ENCODE assay signal across 11 cellular contexts in the genomic region with DNA sequence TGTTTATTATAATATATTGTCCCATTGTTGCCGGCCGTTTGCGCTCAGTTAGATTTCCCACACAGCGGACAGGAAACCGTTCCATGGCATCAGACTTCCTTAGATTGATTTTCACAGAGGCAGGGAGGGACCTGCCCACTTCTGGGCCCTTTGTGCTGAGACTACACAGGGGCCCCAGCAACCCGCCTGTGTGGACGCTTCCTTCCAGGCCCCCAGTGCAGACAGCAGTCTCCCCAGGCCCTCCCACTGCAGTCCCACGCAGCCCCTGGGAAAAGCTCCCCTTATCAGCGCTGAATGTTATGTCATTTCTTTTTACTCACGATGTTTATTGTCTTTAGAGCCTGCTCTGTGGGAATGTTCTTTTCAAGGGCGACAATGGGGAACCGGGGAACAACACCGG.
A peak's percentile ranks its signal among the peaks of the same experiment; 100 is the strongest.
DNase-seq lines count a peak whose midpoint lies in the region; TF ChIP-seq lines count a peak whose summit lies in the region.
"Had no signal": no experiment of that assay in that cellular context is flagged by ENCODE, and none has a peak within 500 bp of the region (broad histone marks: within the 10 kb centered on the region; RNA-seq: fewer than 3 reads in every experiment).

No MANE protein-coding gene starts in this region.

- no peak overlapping the region for H3K27ac ChIP-seq in OCI-LY3 (ENCODE audit: low read length)
- H3K27ac ChIP-seq in esophagus muscularis mucosa (replicated peaks in 1 of 4): peak overlapping the region; percentile 83 to 88 (median 85)
- H3K27ac ChIP-seq in mesendoderm (ENCODE audit: low read depth, low read length): no peak overlapping the region
- H3K27ac ChIP-seq in tibial artery: peak overlapping the region; percentile 84 to 89
- H3K27ac ChIP-seq: WERI-Rb-1 had no signal

- no peaks in the 10 kb centered on the region for H3K4me1 ChIP-seq in OCI-LY3 (ENCODE audit: low read length)
- peaks cover 0 to 33% (median 24%) of the 10 kb centered on the region in 4 donors for H3K4me1 ChIP-seq in esophagus muscularis mucosa
- H3K4me1 ChIP-seq in mesendoderm (ENCODE audit: control insufficient read depth, low read depth, low read length): no peaks in the 10 kb centered on the region
- H3K4me1 ChIP-seq in tibial artery: peaks cover 0 to 34% (median 11%) of the 10 kb centered on the region in 4 donors

- no peak overlapping the region for H2AFZ ChIP-seq in OCI-LY3 (ENCODE audit: low read depth, low read length)

- no peak overlapping the region for H3K18ac ChIP-seq in mesendoderm (ENCODE audit: low read length)

- H3K27me3 ChIP-seq in OCI-LY3 (ENCODE audit: low read depth, low read length): no peaks in the 10 kb centered on the region
- H3K27me3 ChIP-seq in esophagus muscularis mucosa: no peaks in the 10 kb centered on the region
- H3K27me3 ChIP-seq in mesendoderm (ENCODE audit: insufficient read depth, low read length, poor library complexity): no peaks in the 10 kb centered on the region
- H3K27me3 ChIP-seq in tibial artery: no peaks in the 10 kb centered on the region

- H3K9ac ChIP-seq in OCI-LY3 (ENCODE audit: low read length): no peak overlapping the region
- no peak overlapping the region for H3K9ac ChIP-seq in mesendoderm (ENCODE audit: low read length)

- H3K36me3 ChIP-seq in OCI-LY3 (replicated peaks; ENCODE audit: low read depth, low read length) (no peaks in the 10 kb centered on the region), esophagus muscularis mucosa (no peaks in the 10 kb centered on the region), mesendoderm (ENCODE audit: control insufficient read depth, insufficient read depth, low read length) (no peaks in the 10 kb centered on the region), tibial artery (no peaks in the 10 kb centered on the region)
- H3K36me3 ChIP-seq: WERI-Rb-1 had no signal

- peak overlapping the region; percentile 47 for H2BK15ac ChIP-seq in mesendoderm (replicated peaks; ENCODE audit: low read depth)

- H3K4me2 ChIP-seq in OCI-LY3 (ENCODE audit: low read length) (0 out of 2 replicates have a peak overlapping the region, but pooled peaks have one; percentile 27), mesendoderm (ENCODE audit: low read length) (no peak overlapping the region)

- no peak for TF ChIP-seq CTCF in OCI-LY3 (IDR thresholded peaks at IDR 0.05; ENCODE audit: low read depth, low read length)
- no peak for TF ChIP-seq CTCF in esophagus muscularis mucosa (IDR thresholded peaks at IDR 0.05)
- no peak for TF ChIP-seq CTCF in tibial artery (IDR thresholded peaks at IDR 0.05)

- H3K79me1 ChIP-seq in mesendoderm (ENCODE audit: low read length): no peaks in the 10 kb centered on the region

- H2BK120ac ChIP-seq in mesendoderm (ENCODE audit: low read depth, low read length): no peak overlapping the region

- no peak overlapping the region for H3K23ac ChIP-seq in mesendoderm (ENCODE audit: low read length)

- H4K8ac ChIP-seq in mesendoderm (ENCODE audit: low read depth, low read length): no peak overlapping the region

- intact Hi-C loops in esophagus muscularis mucosa (cut with DNase I): loop anchor here (5.0 to 10.0 kb wide), 2 partner anchors 203 to 355 kb away; a partner anchor contains a TSS
- intact Hi-C loops in tibial artery (cut with DNase I; ENCODE audit: low total_unique reads): loop anchor here (5.0 kb wide), 1 partner anchor 352 kb away; a partner anchor contains a TSS

- H3K9me3 ChIP-seq in OCI-LY3 (ENCODE audit: insufficient read depth, low read length) (no peaks in the 10 kb centered on the region), esophagus muscularis mucosa (no peaks in the 10 kb centered on the region), tibial artery (no peaks in the 10 kb centered on the region)

- no peak overlapping the region for H2AK5ac ChIP-seq in mesendoderm (ENCODE audit: low read length)

- no peak overlapping the region for H3K4me3 ChIP-seq in OCI-LY3 (ENCODE audit: low read length)
- H3K4me3 ChIP-seq in esophagus muscularis mucosa: no peak overlapping the region
- no peak overlapping the region for H3K4me3 ChIP-seq in mesendoderm (ENCODE audit: low read length)
- peak overlapping the region in 1 of 2 donors; percentile 15 for H3K4me3 ChIP-seq in tibial artery

- no peak overlapping the region for H4K5ac ChIP-seq in mesendoderm (ENCODE audit: low read length)

- TF ChIP-seq EP300 in esophagus muscularis mucosa (IDR thresholded peaks at IDR 0.05): no peak

- no peak overlapping the region for H3K4ac ChIP-seq in mesendoderm (ENCODE audit: low read depth, low read length)

- H4K20me1 ChIP-seq in OCI-LY3 (ENCODE audit: insufficient read depth, low read length): no peaks in the 10 kb centered on the region

- H2BK5ac ChIP-seq in mesendoderm (ENCODE audit: low read length): no peak overlapping the region

- H3K56ac ChIP-seq in mesendoderm (ENCODE audit: low read length): peak overlapping the region; percentile 42

- H3K79me2 ChIP-seq in OCI-LY3 (ENCODE audit: low read length) (no peaks in the 10 kb centered on the region), mesendoderm (ENCODE audit: control insufficient read depth, insufficient read depth, low read length) (no peaks in the 10 kb centered on the region)

- no peak for TF ChIP-seq POLR2A in esophagus muscularis mucosa (IDR thresholded peaks at IDR 0.05; ENCODE audit: low read depth)

- DNase-seq in esophagus muscularis mucosa (ENCODE audit: extremely low spot score) (no peak), mesendoderm (no peak), tibial artery (peak in 1 of 2 donors; percentile 43), HT-29 (ENCODE audit: low spot score) (no peak), epidermal melanocyte (ENCODE audit: insufficient read length, low spot score) (no peak), COR-L47 (lab: John Stamatoyannopoulos, UW) (no peak)
- no peak for DNase-seq in stimulated activated naive CD4-positive, alpha-beta T cell treated with Interleukin-2 at 50 U/mL for 16 hours (lab: John Stamatoyannopoulos, UW)
- DNase-seq: activated effector memory CD4-positive, alpha-beta T cell treated with Interleukin-2 at 50 U/mL for 16 hours; NCI-H2171 treated with DMSO at 0.1 percent for 48 hours; WERI-Rb-1 had no signal

- whole genome bisulfite sequencing in esophagus muscularis mucosa: 61% methylated on average over 13 of the region's 13 CpGs
- WGBS in mesendoderm (ENCODE audit: extremely low coverage, insufficient coverage, low lambda C conversion rate): no CpG with 5 or more reads among the region's 13 CpGs

Comparison
In these comparisons a context has a peak if more than half of its experiments do, and no peak if none do; other contexts are left out.
1. H3K27ac ChIP-seq: peak in esophagus muscularis mucosa (4 of 4) and tibial artery (2 of 2); none in OCI-LY3 (single experiment) and mesendoderm (single experiment).